Comparison of ENCODE assay signal across 9 cellular contexts in genomic region chr2:96528680-96529375, GRCh38. TPM values are rescaled to one million over a fixed set of nuclear protein-coding genes. Genes with fewer than 3 reads are reported as not detected.
DNase-seq lines count a peak whose midpoint lies in the region; ATAC-seq and TF ChIP-seq lines count a peak whose summit lies in the region.
"Had no signal": no experiment of that assay in that cellular context is flagged by ENCODE, and none has a peak within 500 bp of the region (broad histone marks: within the 10 kb centered on the region; RNA-seq: fewer than 3 reads in every experiment).

No MANE protein-coding gene starts in this region.

- POLR2A ChIA-PET in activated B cell treated with CpG ODN at 0.5 μM for 24 hours (lab: Charles Lee), result interaction anchor here (0.7 to 5.2 kb wide), 11 partner anchors 10 to 383 kb away, joined by 3 to 161 read pairs (median 6); partner anchors contain the start of genes ARID5A, CIAO1, KANSL3 and STARD7

- no peaks in the 10 kb centered on the region for H3K9me3 ChIP-seq in gastroesophageal sphincter

- H3K4me3 ChIP-seq in gastroesophageal sphincter (peak overlapping the region in 1 of 2 donors; percentile 71), skin epidermis (no peak overlapping the region)

- H3K36me3 Mint-ChIP-seq in activated B cell treated with CpG ODN at 0.5 μM for 24 hours (ENCODE audit: low read depth), result no peaks in the 10 kb centered on the region

- no peaks in the 10 kb centered on the region for H3K27me3 Mint-ChIP-seq in activated B cell treated with CpG ODN at 0.5 μM for 24 hours

- TF ChIP-seq POLR2A in gastroesophageal sphincter (IDR thresholded peaks at IDR 0.05), result no peak

- ATAC-seq in activated B cell treated with CpG ODN at 0.5 μM for 24 hours (ENCODE audit: low read depth) (no peak), gastroesophageal sphincter (no peak), GM21381 (IDR thresholded peaks at IDR 0.05; ENCODE audit: unreplicated experiment) (no peak)

- H3K27ac ChIP-seq in gastroesophageal sphincter (peak overlapping the region; percentile 62 to 100 (median 98)), skin epidermis (peak overlapping the region in 18 of 21 experiments; percentile 18 to 92 (median 86))

- H3K9me3 Mint-ChIP-seq in activated B cell treated with CpG ODN at 0.5 μM for 24 hours, result no peaks in the 10 kb centered on the region

- peak; percentile 15 for TF ChIP-seq CTCF in GM12873 (IDR thresholded peaks at IDR 0.05; ENCODE audit: insufficient read depth, low read depth, low read length, missing control alignments)
- no peak for TF ChIP-seq CTCF in activated B cell treated with CpG ODN at 0.5 μM for 24 hours (IDR thresholded peaks at IDR 0.05)
- TF ChIP-seq CTCF in gastroesophageal sphincter (IDR thresholded peaks at IDR 0.05), result no peak

- peak overlapping the region; percentile 83 for H3K4me3 Mint-ChIP-seq in activated B cell treated with CpG ODN at 0.5 μM for 24 hours

- TF ChIP-seq EP300 in gastroesophageal sphincter (IDR thresholded peaks at IDR 0.05), result no peak

- H3K4me1 Mint-ChIP-seq in activated B cell treated with CpG ODN at 0.5 μM for 24 hours, result peaks cover 69% of the 10 kb centered on the region

- DNase-seq in activated B cell treated with CpG ODN at 0.5 μM for 24 hours (peak; percentile 16), NCI-H510A (lab: John Stamatoyannopoulos, UW) (no peak), NCI-H1048 (lab: John Stamatoyannopoulos, UW) (no peak), HCEC 1CT (no peak)
- DNase-seq: NCI-H2081 treated with DMSO at 0.1 percent for 48 hours had no signal

- no peaks in the 10 kb centered on the region for H3K27me3 ChIP-seq in gastroesophageal sphincter

- peaks cover 10 to 75% (median 34%) of the 10 kb centered on the region in 3 donors for H3K4me1 ChIP-seq in gastroesophageal sphincter

- H3K36me3 ChIP-seq in gastroesophageal sphincter, result no peaks in the 10 kb centered on the region

- peak overlapping the region; percentile 83 for H3K27ac Mint-ChIP-seq in activated B cell treated with CpG ODN at 0.5 μM for 24 hours

- intact Hi-C loops in activated B cell treated with CpG ODN at 0.5 μM for 24 hours (cut with micrococcal nuclease), result loop anchor here (1.0 kb wide), 2 partner anchors 7 to 43 kb away; partner anchors contain the start of gene ARID5A

- WGBS in gastroesophageal sphincter (ENCODE audit: low coverage in 1 of 2), 2 donors, result 94 to 100% methylated on average over 1 to 5 of the region's 9 CpGs

- CTCF ChIA-PET in activated B cell treated with CpG ODN at 0.5 μM for 24 hours (lab: Charles Lee), result interaction anchor here (0.7 to 4.5 kb wide), 4 partner anchors 9 to 25 kb away, joined by 4 to 34 read pairs (median 12); partner anchors contain the start of gene ARID5A

RNA-seq across cellular contexts. Expression of gene ARID5A, which starts 7.7 kb away (rescaled TPM):
- total RNA-seq in activated B cell treated with CpG ODN at 0.5 μM for 24 hours, result 73.4 and 83.5 TPM in 2 replicates
- total RNA-seq in gastroesophageal sphincter, result 10 to 100 TPM; 40.0 to 98.5 (median 53.9) TPM

RNA-seq across cellular contexts. Expression of gene NEURL3, which starts 23.7 kb away (rescaled TPM):
- total RNA-seq in activated B cell treated with CpG ODN at 0.5 μM for 24 hours (not detected in 2 replicates), gastroesophageal sphincter (not detected)
